Comparison of ENCODE assay signal across 2 cellular contexts in genomic region chr16:86368261-86368660, GRCh38.
TF ChIP-seq lines count a peak whose summit lies in the region.

No MANE protein-coding gene starts in this region.

TF ChIP-seq in GM23338, 12 proteins besides CTCF, POLR2A, EP300 and RAD21:
- TF ChIP-seq JUNB (IDR thresholded peaks at IDR 0.05; ENCODE audit: unreplicated experiment): no peak
- no peak for TF ChIP-seq CREB1 (CRISPR knock-in tag; IDR thresholded peaks at IDR 0.05; ENCODE audit: low read depth)
- no peak for TF ChIP-seq ZNF331 (CRISPR knock-in tag; IDR thresholded peaks at IDR 0.05; ENCODE audit: low read depth)

TF ChIP-seq in IMR-90, 13 proteins besides CTCF, POLR2A, EP300 and RAD21:
- TF ChIP-seq MAFK (IDR thresholded peaks at IDR 0.05; ENCODE audit: low read depth, low read length) (no peak), CHD1 (IDR thresholded peaks at IDR 0.05; ENCODE audit: low read depth, low read length) (no peak), RFX5 (IDR thresholded peaks at IDR 0.05; ENCODE audit: low read depth, low read length) (no peak), NFE2L2 (IDR thresholded peaks at IDR 0.05; ENCODE audit: low read depth, low read length) (no peak), RCOR1 (IDR thresholded peaks at IDR 0.05; ENCODE audit: insufficient replicate concordance, low read length) (no peak)
